Comparison of ENCODE assay signal across 8 cellular contexts in genomic region chr17:40358323-40359038, GRCh38. TPM values are rescaled to one million over a fixed set of nuclear protein-coding genes. Genes with fewer than 3 reads are reported as not detected.
A peak's percentile ranks its signal among the peaks of the same experiment; 100 is the strongest.
DNase-seq lines count a peak whose midpoint lies in the region; ATAC-seq and TF ChIP-seq lines count a peak whose summit lies in the region.

No MANE protein-coding gene starts in this region.

- H3K4me1 Mint-ChIP-seq in activated CD4-positive, alpha-beta T cell treated with anti-CD3 and anti-CD28 coated beads, Interleukin-2, amount 10 ng/mL, durations not matched to agents 24 days and 14 days: peaks cover 23% of the 10 kb centered on the region
- peaks cover 17% of the 10 kb centered on the region for H3K4me1 Mint-ChIP-seq in chondrocyte (ENCODE audit: low read depth)

- H3K27me3 Mint-ChIP-seq in activated CD4-positive, alpha-beta T cell treated with anti-CD3 and anti-CD28 coated beads, Interleukin-2, amount 10 ng/mL, durations not matched to agents 24 days and 14 days: no peaks in the 10 kb centered on the region
- H3K27me3 Mint-ChIP-seq in chondrocyte (ENCODE audit: low read depth): no peaks in the 10 kb centered on the region

- TF ChIP-seq CTCF in HFF-Myc (IDR thresholded peaks at IDR 0.05; ENCODE audit: low read depth, low read length, missing control alignments) (peak; percentile 88), chondrocyte (IDR thresholded peaks at IDR 0.05) (peak; percentile 99)

- H3K4me3 ChIP-seq in HFF-Myc (replicated peaks; ENCODE audit: low read depth, low read length): no peak overlapping the region

- H3K36me3 Mint-ChIP-seq in activated CD4-positive, alpha-beta T cell treated with anti-CD3 and anti-CD28 coated beads, Interleukin-2, amount 10 ng/mL, durations not matched to agents 24 days and 14 days (ENCODE audit: low read depth): peaks cover 16% of the 10 kb centered on the region
- H3K36me3 Mint-ChIP-seq in chondrocyte (ENCODE audit: low read depth): peaks cover 8% of the 10 kb centered on the region

- peak overlapping the region; percentile 34 for H3K27ac Mint-ChIP-seq in activated CD4-positive, alpha-beta T cell treated with anti-CD3 and anti-CD28 coated beads, Interleukin-2, amount 10 ng/mL, durations not matched to agents 24 days and 14 days
- H3K27ac Mint-ChIP-seq in chondrocyte (ENCODE audit: unreplicated experiment): peak overlapping the region; percentile 81

- DNase-seq in C1 segment of cervical spinal cord (lab: John Stamatoyannopoulos, UW): peak in 13 of 14 donors; percentile 18 to 84 (median 57)
- no peak for DNase-seq in HFF-Myc (ENCODE audit: extremely low read depth, low read depth)
- peak; percentile 75 for DNase-seq in NCI-H748 (lab: John Stamatoyannopoulos, UW; ENCODE audit: unreplicated experiment)
- peak; percentile 97 for DNase-seq in activated CD4-positive, alpha-beta T cell treated with anti-CD3 and anti-CD28 coated beads, Interleukin-2, amount 10 ng/mL, durations not matched to agents 24 days and 14 days
- no peak for DNase-seq in chondrocyte (ENCODE audit: low spot score)
- peak; percentile 78 to 95 for DNase-seq in left colon
- DNase-seq in stimulated activated CD4-positive, alpha-beta T cell treated with anti-CD3 and anti-CD28 coated beads, Interleukin-2, amount 100 ng/mL, for 48 hours: peak; percentile 94

- peak overlapping the region; percentile 34 for H3K4me3 Mint-ChIP-seq in activated CD4-positive, alpha-beta T cell treated with anti-CD3 and anti-CD28 coated beads, Interleukin-2, amount 10 ng/mL, durations not matched to agents 24 days and 14 days
- peak overlapping the region; percentile 16 for H3K4me3 Mint-ChIP-seq in chondrocyte (ENCODE audit: unreplicated experiment)

- ATAC-seq in left colon (peak; percentile 56), HG02642 (IDR thresholded peaks at IDR 0.05; ENCODE audit: poor library complexity, unreplicated experiment) (no peak)

- intact Hi-C loops in activated CD4-positive, alpha-beta T cell treated with anti-CD3 and anti-CD28 coated beads, Interleukin-2, amount 10 ng/mL, durations not matched to agents 24 days and 14 days (cut with micrococcal nuclease): loop anchor here (1.0 kb wide), 4 partner anchors 57 to 202 kb away; no protein-coding TSS in a partner anchor
- intact Hi-C loops in left colon (cut with DNase I, micrococcal nuclease): loop anchor here in 1 of 2 donors (2.0 to 10.0 kb wide), 2 partner anchors 56 to 164 kb away; no protein-coding TSS in a partner anchor

- H3K9me3 Mint-ChIP-seq in activated CD4-positive, alpha-beta T cell treated with anti-CD3 and anti-CD28 coated beads, Interleukin-2, amount 10 ng/mL, durations not matched to agents 24 days and 14 days: no peaks in the 10 kb centered on the region
- no peaks in the 10 kb centered on the region for H3K9me3 Mint-ChIP-seq in chondrocyte (ENCODE audit: low read depth)

RNA-seq across cellular contexts. Expression of gene GJD3, which starts 6.1 kb away (rescaled TPM):
- 0.23 and 0.38 TPM in 2 replicates for total RNA-seq in activated CD4-positive, alpha-beta T cell treated with anti-CD3 and anti-CD28 coated beads, Interleukin-2, amount 10 ng/mL, durations not matched to agents 24 days and 14 days
- 0.32 to 0.41 TPM in 2 of 3 replicates, not detected in the other for total RNA-seq in chondrocyte
- total RNA-seq in left colon: under 1 TPM; 0.34 to 0.81 TPM

RNA-seq across cellular contexts. Expression of gene RARA, which starts 49.5 kb away (rescaled TPM):
- total RNA-seq in activated CD4-positive, alpha-beta T cell treated with anti-CD3 and anti-CD28 coated beads, Interleukin-2, amount 10 ng/mL, durations not matched to agents 24 days and 14 days: 24.0 and 26.2 TPM in 2 replicates
- 59.2 to 65.7 TPM (median 61.2 TPM) in 3 replicates for total RNA-seq in chondrocyte
- total RNA-seq in left colon: 10 to 100 TPM; 37.2 to 56.4 TPM

RNA-seq across cellular contexts. Expression of gene TOP2A, which starts 59.2 kb away (rescaled TPM):
- 189 and 194 TPM in 2 replicates for total RNA-seq in activated CD4-positive, alpha-beta T cell treated with anti-CD3 and anti-CD28 coated beads, Interleukin-2, amount 10 ng/mL, durations not matched to agents 24 days and 14 days
- total RNA-seq in chondrocyte (24.6 to 28.2 TPM (median 27.8 TPM) in 3 replicates), left colon (10 to 100 TPM; 10.9 to 30.3 TPM)

Comparison
In these comparisons a context has a peak if more than half of its experiments do, and no peak if none do; other contexts are left out.
1. DNase-seq: peak in C1 segment of cervical spinal cord (13 of 14), NCI-H748 (single experiment), activated CD4-positive, alpha-beta T cell treated with anti-CD3 and anti-CD28 coated beads, Interleukin-2, amount 10 ng/mL, durations not matched to agents 24 days and 14 days (single experiment), left colon (2 of 2) and stimulated activated CD4-positive, alpha-beta T cell treated with anti-CD3 and anti-CD28 coated beads, Interleukin-2, amount 100 ng/mL, for 48 hours (2 of 2); none in HFF-Myc (single experiment) and chondrocyte (single experiment).